Comparison of ENCODE assay signal across 16 cellular contexts in the genomic region with DNA sequence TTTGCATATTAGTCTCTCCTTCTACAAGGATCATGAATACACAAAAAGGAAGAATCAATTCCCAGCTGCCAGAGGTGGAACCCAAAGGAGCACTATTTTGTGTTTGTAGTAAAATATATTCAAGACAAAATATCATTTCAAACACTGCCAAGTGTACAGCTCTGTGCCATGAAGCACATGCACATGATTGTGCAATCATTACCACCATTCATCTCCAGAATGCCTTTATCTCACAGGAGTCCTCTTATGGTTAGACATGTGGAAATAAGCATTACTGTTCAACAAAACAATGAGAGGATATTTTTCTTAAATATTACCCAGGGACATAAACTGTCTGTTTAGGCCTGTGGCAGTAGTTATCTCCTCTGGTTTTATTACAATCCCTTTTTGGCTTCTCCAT.
DNase-seq lines count a peak whose midpoint lies in the region; ATAC-seq and TF ChIP-seq lines count a peak whose summit lies in the region.
"Had no signal": no experiment of that assay in that cellular context is flagged by ENCODE, and none has a peak within 500 bp of the region (broad histone marks: within the 10 kb centered on the region; RNA-seq: fewer than 3 reads in every experiment).

No MANE protein-coding gene starts in this region.

- H3K9me3 ChIP-seq in GM23248 (ENCODE audit: low read depth) (no peaks in the 10 kb centered on the region), Peyer's patch (no peaks in the 10 kb centered on the region)
- H3K9me3 ChIP-seq: BE2C had no signal

- TF ChIP-seq CTCF in fibroblast of mammary gland (conservative IDR thresholded peaks at IDR 0.05; ENCODE audit: control insufficient read depth, insufficient read depth, low read depth, low read length): no peak
- TF ChIP-seq CTCF in Peyer's patch (IDR thresholded peaks at IDR 0.05): no peak

- H3K4me1 ChIP-seq in GM23248 (ENCODE audit: insufficient read depth) (no peaks in the 10 kb centered on the region), Peyer's patch (no peaks in the 10 kb centered on the region)
- H3K4me1 ChIP-seq: BE2C had no signal

- ATAC-seq in HG03159 (IDR thresholded peaks at IDR 0.05; ENCODE audit: unreplicated experiment): no peak
- ATAC-seq: HCT116, Right ventricle myocardium inferior had no signal

- DNase-seq in GM23248 (peak; percentile 29), MV-4-11 (lab: John Stamatoyannopoulos, UW) (peak; percentile 84), amniotic epithelial cell (ENCODE audit: low read depth) (peak; percentile 93), fibroblast of mammary gland (ENCODE audit: low read depth) (peak; percentile 57), nucleus accumbens (lab: John Stamatoyannopoulos, UW) (no peak), substantia nigra (lab: John Stamatoyannopoulos, UW) (no peak), Peyer's patch (no peak)
- DNase-seq: ACHN; BE2C; CD4-positive, alpha-beta memory T cell; DMS79; NCI-H1105 treated with DMSO at 0.1 percent for 48 hours; NCI-H187 had no signal

- H2AFZ ChIP-seq in GM23248: no peak overlapping the region

- in situ Hi-C loops in GM23248 (cut with MboI): no loop called here

- no peak for TF ChIP-seq POLR2A in Peyer's patch (IDR thresholded peaks at IDR 0.05)

- H4K20me1 ChIP-seq in GM23248 (ENCODE audit: insufficient read depth): no peaks in the 10 kb centered on the region

- H3K36me3 ChIP-seq in GM23248 (ENCODE audit: low read depth): no peaks in the 10 kb centered on the region
- H3K36me3 ChIP-seq in Peyer's patch: no peaks in the 10 kb centered on the region
- H3K36me3 ChIP-seq: BE2C had no signal

- no peaks in the 10 kb centered on the region for H3K27me3 ChIP-seq in GM23248 (replicated peaks; ENCODE audit: insufficient read depth)
- no peaks in the 10 kb centered on the region for H3K27me3 ChIP-seq in Peyer's patch
- H3K27me3 ChIP-seq: BE2C had no signal

- H3K9ac ChIP-seq in GM23248: no peak overlapping the region

- no peak overlapping the region for H3K4me2 ChIP-seq in GM23248 (ENCODE audit: unreplicated experiment)

- no peaks in the 10 kb centered on the region for H3K9me2 ChIP-seq in GM23248 (ENCODE audit: insufficient read depth)

- no peak overlapping the region for H3K27ac ChIP-seq in GM23248
- H3K27ac ChIP-seq in substantia nigra (ENCODE audit: low read depth, low read length, poor library complexity, severe bottlenecking): no peak overlapping the region
- H3K27ac ChIP-seq in Peyer's patch: no peak overlapping the region

- H3K4me3 ChIP-seq in GM23248 (no peak overlapping the region), fibroblast of mammary gland (ENCODE audit: control insufficient read depth, low read depth, low read length) (no peak overlapping the region), Peyer's patch (no peak overlapping the region)

- H3F3A ChIP-seq in GM23248 (ENCODE audit: insufficient read depth): no peaks in the 10 kb centered on the region

- H3K79me2 ChIP-seq in GM23248 (ENCODE audit: insufficient read depth): no peaks in the 10 kb centered on the region

Comparison
In these comparisons a context has a peak if more than half of its experiments do, and no peak if none do; other contexts are left out.
1. DNase-seq: peak in GM23248 (single experiment), MV-4-11 (single experiment), amniotic epithelial cell (single experiment) and fibroblast of mammary gland (single experiment); none in nucleus accumbens (0 of 56), substantia nigra (0 of 49) and Peyer's patch (0 of 3).